In the genomic region with DNA sequence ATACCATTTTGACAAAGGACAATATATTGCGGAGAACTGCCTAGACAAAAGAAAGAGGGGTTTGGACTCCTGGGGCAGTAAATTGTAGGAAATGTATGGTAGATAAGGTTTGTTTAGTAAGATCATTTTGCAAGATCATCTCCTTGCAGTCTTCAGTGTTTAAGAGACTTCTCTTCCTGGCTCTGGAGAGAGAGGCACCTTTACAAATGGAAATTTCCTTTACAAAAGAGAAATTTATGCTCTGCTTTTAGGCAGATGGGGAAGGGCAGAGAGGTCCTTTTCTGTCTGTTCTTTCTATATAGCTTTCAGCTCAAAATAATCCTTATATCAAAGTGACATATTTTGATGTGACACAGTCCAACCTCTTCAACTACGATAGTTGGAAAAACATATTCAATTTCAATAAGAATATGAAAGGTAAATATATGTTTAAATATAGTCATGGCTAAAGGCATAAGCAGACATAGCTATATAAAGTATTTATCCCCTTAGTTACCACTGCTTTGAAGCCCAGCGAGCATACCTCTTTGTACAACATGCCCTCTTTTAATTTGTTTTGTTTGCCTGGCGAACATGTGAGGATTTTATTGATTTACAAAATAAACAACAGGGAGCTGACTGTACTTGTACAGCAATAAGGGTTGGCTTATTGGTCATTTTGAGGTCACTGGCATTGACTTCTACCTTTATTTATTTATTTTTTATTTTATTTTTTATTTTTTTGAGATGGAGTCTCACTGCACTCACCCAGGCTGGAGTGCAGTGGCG, we compare ENCODE assay signal across 32 cellular contexts.
DNase-seq lines count a peak whose midpoint lies in the region; ATAC-seq, FAIRE-seq and TF ChIP-seq lines count a peak whose summit lies in the region.
"Had no signal": no experiment of that assay in that cellular context is flagged by ENCODE, and none has a peak within 500 bp of the region (broad histone marks: within the 10 kb centered on the region; RNA-seq: fewer than 3 reads in every experiment).

No MANE protein-coding gene starts in this region.

- dilution Hi-C loops in mammary epithelial cell (cut with HindIII; ENCODE audit: low sequenced_read_pairs), result no loop called here

- no peaks in the 10 kb centered on the region for H4K20me1 ChIP-seq in PC-3 (ENCODE audit: low read length)
- H4K20me1 ChIP-seq in mammary epithelial cell (ENCODE audit: insufficient read depth, low read length), result no peaks in the 10 kb centered on the region

- no peak overlapping the region for H3K9ac ChIP-seq in PC-3 (ENCODE audit: low read length)
- H3K9ac ChIP-seq in mammary epithelial cell (ENCODE audit: insufficient read depth, low read length), result no peak overlapping the region

- peak; percentile 83 for ATAC-seq in PC-3
- ATAC-seq in activated T-cell treated with anti-CD3 and anti-CD28 coated beads, Interleukin-2, amount 50 U/mL, for 72 hours (replicated peaks in 1 of 2), result no peak
- no peak for ATAC-seq in left lung
- ATAC-seq: activated CD8-positive, alpha-beta memory T cell treated with anti-CD3 and anti-CD28 coated beads, Interleukin-2, amount 10 ng/mL, durations not matched to agents 7 days and 5 days; stimulated activated naive B cell treated with anti-CD40 and anti-IgM and Interleukin-4, amounts not matched to agents 10 μg/mL and 1 μg/mL and 100 μg/mL, for 72 hours had no signal

- no peaks in the 10 kb centered on the region for H3K9me3 ChIP-seq in PC-3 (ENCODE audit: low read length)
- H3K9me3 ChIP-seq in left lung, result no peaks in the 10 kb centered on the region
- H3K9me3 ChIP-seq in mammary epithelial cell (replicated peaks; ENCODE audit: insufficient read depth, low read length), result no peaks in the 10 kb centered on the region
- H3K9me3 ChIP-seq: colonic mucosa, Peyer's patch had no signal

- H2AFZ ChIP-seq in PC-3 (ENCODE audit: low read length), result no peak overlapping the region
- H2AFZ ChIP-seq in mammary epithelial cell (ENCODE audit: low read depth, low read length), result no peak overlapping the region

- no peaks in the 10 kb centered on the region for H3K27me3 Mint-ChIP-seq in type B pancreatic cell
- H3K27me3 Mint-ChIP-seq in activated T-cell treated with anti-CD3 and anti-CD28 coated beads, Interleukin-2, amount 50 U/mL, for 72 hours (ENCODE audit: low read depth), result no peaks in the 10 kb centered on the region
- H3K27me3 Mint-ChIP-seq: activated naive CD4-positive, alpha-beta T cell treated with anti-CD3 and anti-CD28 coated beads, Interleukin-2, amount 50 U/mL, for 24 hours; CD4-positive, alpha-beta memory T cell; stimulated activated naive B cell treated with anti-CD40 and anti-IgM and Interleukin-4, amounts not matched to agents 10 μg/mL and 1 μg/mL and 100 μg/mL, for 72 hours had no signal

- peak; percentile 11 for DNase-seq in NCI-H345 (lab: John Stamatoyannopoulos, UW)
- no peak for DNase-seq in NCI-H345 treated with DMSO at 0.1 percent for 48 hours (lab: John Stamatoyannopoulos, UW; ENCODE audit: unreplicated experiment)
- no peak for DNase-seq in PC-3
- no peak for DNase-seq in type B pancreatic cell (ENCODE audit: extremely low spot score, unreplicated experiment)
- DNase-seq in activated T-cell treated with anti-CD3 and anti-CD28 coated beads, Interleukin-2, amount 50 U/mL, for 72 hours, result no peak
- DNase-seq in left lung, result no peak
- no peak for DNase-seq in mammary epithelial cell
- DNase-seq: activated B cell treated with CpG ODN at 0.5 μM for 24 hours; activated CD4-positive, alpha-beta T cell treated with anti-CD3 and anti-CD28 coated beads, Interleukin-2, amount 50 U/mL, for 1 hour; activated CD8-positive, alpha-beta memory T cell treated with anti-CD3 and anti-CD28 coated beads, Interleukin-2, amount 10 ng/mL, durations not matched to agents 7 days and 5 days; AML-193; amygdala; CD4-positive, alpha-beta memory T cell; colonic mucosa; effector CD8-positive, alpha-beta T cell; erythroblast; glutamatergic neuron; mesenchymal stem cell; NCI-H1436; NCI-H526; Peyer's patch; SHP77 treated with DMSO at 0.1 percent for 48 hours; stimulated activated CD4-positive, alpha-beta T cell treated with anti-CD3 and anti-CD28 coated beads, Interleukin-15, amount 100 ng/mL, for 24 hours; stimulated activated naive B cell treated with anti-CD40 and anti-IgM and Interleukin-4, amounts not matched to agents 10 μg/mL and 1 μg/mL and 100 μg/mL, for 72 hours; SW 1271; T-helper 9 cell had no signal

- POLR2A ChIA-PET in PC-3 (lab: Charles Lee; ENCODE audit: unreplicated experiment), result no interaction called here

- H3K4me3 ChIP-seq in PC-3 (ENCODE audit: low read length), result no peak overlapping the region
- H3K4me3 ChIP-seq in left lung, result no peak overlapping the region
- H3K4me3 ChIP-seq in mammary epithelial cell (replicated peaks in 1 of 3; ENCODE audit: insufficient read depth in 1 of 3, low read depth in 2 of 3, low read length in 3 of 3), result no peak overlapping the region
- H3K4me3 ChIP-seq: cardiac muscle cell, colonic mucosa, Peyer's patch had no signal

- H3K9me2 ChIP-seq in PC-3 (replicated peaks; ENCODE audit: low read length), result no peaks in the 10 kb centered on the region

- H3K27me3 ChIP-seq in PC-3 (ENCODE audit: low read length) (no peaks in the 10 kb centered on the region), left lung (no peaks in the 10 kb centered on the region), mammary epithelial cell (ENCODE audit: insufficient read depth, low read length) (no peaks in the 10 kb centered on the region)
- H3K27me3 ChIP-seq: cardiac muscle cell, colonic mucosa, Peyer's patch had no signal

- in situ Hi-C loops in mammary epithelial cell (cut with MboI; ENCODE audit: low sequenced_read_pairs in 2 of 2), result no loop called here

- H3K4me2 ChIP-seq in PC-3 (ENCODE audit: low read length) (no peak overlapping the region), mammary epithelial cell (ENCODE audit: insufficient read depth, low read depth, low read length) (no peak overlapping the region)

- WGBS in mammary epithelial cell (ENCODE audit: low coverage, missing lambda C conversion rate), result 96% methylated on average over 4 of the region's 5 CpGs

- H3K36me3 ChIP-seq in PC-3 (ENCODE audit: low read depth, low read length) (no peaks in the 10 kb centered on the region; the same call in 1 of the 2 replicates), left lung (no peaks in the 10 kb centered on the region), mammary epithelial cell (ENCODE audit: insufficient read depth, low read length) (no peaks in the 10 kb centered on the region)
- H3K36me3 ChIP-seq: cardiac muscle cell, colonic mucosa, Peyer's patch had no signal

- peaks cover 26% of the 10 kb centered on the region for H3K36me3 Mint-ChIP-seq in type B pancreatic cell
- H3K36me3 Mint-ChIP-seq in activated T-cell treated with anti-CD3 and anti-CD28 coated beads, Interleukin-2, amount 50 U/mL, for 72 hours (ENCODE audit: insufficient read depth in 2 of 2), result no peaks in the 10 kb centered on the region
- H3K36me3 Mint-ChIP-seq: activated CD8-positive, alpha-beta memory T cell treated with anti-CD3 and anti-CD28 coated beads, Interleukin-2, amount 10 ng/mL, durations not matched to agents 7 days and 5 days; stimulated activated naive B cell treated with anti-CD40 and anti-IgM and Interleukin-4, amounts not matched to agents 10 μg/mL and 1 μg/mL and 100 μg/mL, for 72 hours had no signal

- peaks cover 8% of the 10 kb centered on the region for H3K9me3 Mint-ChIP-seq in type B pancreatic cell
- no peaks in the 10 kb centered on the region for H3K9me3 Mint-ChIP-seq in activated T-cell treated with anti-CD3 and anti-CD28 coated beads, Interleukin-2, amount 50 U/mL, for 72 hours
- H3K9me3 Mint-ChIP-seq: activated B cell treated with CpG ODN at 0.5 μM for 24 hours; activated naive CD4-positive, alpha-beta T cell treated with anti-CD3 and anti-CD28 coated beads, Interleukin-2, amount 50 U/mL, for 24 hours; activated T-helper 1 cell treated with anti-CD3 and anti-CD28 coated beads, Interleukin-12 subunit alpha, Interleukin-12 subunit beta, Interleukin-2, Interleukin-4 antibody, amounts not matched to agents 30 ng/mL and 10 ng/mL and 1 ng/mL, durations not matched to agents 14 hours and 24 hours and 36 hours; stimulated activated naive B cell treated with anti-CD40 and anti-IgM and Interleukin-4, amounts not matched to agents 10 μg/mL and 1 μg/mL and 100 μg/mL, for 72 hours had no signal

- H3K4me3 Mint-ChIP-seq in type B pancreatic cell, result no peak overlapping the region
- H3K4me3 Mint-ChIP-seq in activated T-cell treated with anti-CD3 and anti-CD28 coated beads, Interleukin-2, amount 50 U/mL, for 72 hours, result no peak overlapping the region
- H3K4me3 Mint-ChIP-seq: activated B cell treated with CpG ODN at 0.5 μM for 24 hours; activated CD8-positive, alpha-beta memory T cell treated with anti-CD3 and anti-CD28 coated beads, Interleukin-2, amount 10 ng/mL, durations not matched to agents 7 days and 5 days; activated naive CD4-positive, alpha-beta T cell treated with anti-CD3 and anti-CD28 coated beads, Interleukin-2, amount 50 U/mL, for 24 hours; activated T-helper 1 cell treated with anti-CD3 and anti-CD28 coated beads, Interleukin-12 subunit alpha, Interleukin-12 subunit beta, Interleukin-2, Interleukin-4 antibody, amounts not matched to agents 30 ng/mL and 10 ng/mL and 1 ng/mL, durations not matched to agents 14 hours and 24 hours and 36 hours; stimulated activated naive B cell treated with anti-CD40 and anti-IgM and Interleukin-4, amounts not matched to agents 10 μg/mL and 1 μg/mL and 100 μg/mL, for 72 hours had no signal

- no peaks in the 10 kb centered on the region for H3K79me2 ChIP-seq in PC-3 (ENCODE audit: low read length)
- H3K79me2 ChIP-seq in mammary epithelial cell (ENCODE audit: insufficient read depth, low read length), result no peaks in the 10 kb centered on the region

- no peak for TF ChIP-seq CTCF in PC-3 (conservative IDR thresholded peaks at IDR 0.05; ENCODE audit: low read depth, low read length)
- no peak for TF ChIP-seq CTCF in type B pancreatic cell (conservative IDR thresholded peaks at IDR 0.05)
- no peak for TF ChIP-seq CTCF in left lung (IDR thresholded peaks at IDR 0.05)
- TF ChIP-seq CTCF in mammary epithelial cell (conservative IDR thresholded peaks at IDR 0.05 in 1 of 2, IDR thresholded peaks at IDR 0.05 in 1 of 2; ENCODE audit: extremely low read depth in 1 of 2, insufficient read depth in 1 of 2, low read depth in 1 of 2, low read length in 2 of 2), result no peak

- H3K4me1 Mint-ChIP-seq in type B pancreatic cell (ENCODE audit: unreplicated experiment), result peaks cover 39% of the 10 kb centered on the region
- no peaks in the 10 kb centered on the region for H3K4me1 Mint-ChIP-seq in activated T-cell treated with anti-CD3 and anti-CD28 coated beads, Interleukin-2, amount 50 U/mL, for 72 hours (ENCODE audit: low read depth)
- H3K4me1 Mint-ChIP-seq: activated B cell treated with CpG ODN at 0.5 μM for 24 hours had no signal

- CTCF ChIA-PET in PC-3 (lab: Charles Lee) (interaction anchor here (0.7 kb wide), 1 partner anchor 415 kb away, joined by 3 read pairs; no protein-coding TSS in a partner anchor), mammary epithelial cell (lab: Charles Lee; ENCODE audit: low non-redundant PET) (no interaction called here)

- H3K4me1 ChIP-seq in PC-3 (ENCODE audit: insufficient read depth, low read length), result no peaks in the 10 kb centered on the region
- peaks cover 0 to 9% of the 10 kb centered on the region in 2 donors for H3K4me1 ChIP-seq in left lung
- peaks cover 4% of the 10 kb centered on the region for H3K4me1 ChIP-seq in mammary epithelial cell (ENCODE audit: insufficient read depth, low read length)

- H3F3A ChIP-seq in PC-3 (ENCODE audit: low read length, unreplicated experiment), result no peaks in the 10 kb centered on the region

- intact Hi-C loops in PC-3 (cut with micrococcal nuclease) (no loop called here), left lung (cut with DNase I) (no loop called here), mammary epithelial cell (cut with micrococcal nuclease) (no loop called here)

- no TSS peak for BruUV-seq in PC-3 (replicated peaks; lab: Mats Ljungman, UMichigan)
- BruUV-seq in mammary epithelial cell (replicated peaks; lab: Mats Ljungman, UMichigan), result no TSS peak

- peak overlapping the region; percentile 91 for H3K27ac Mint-ChIP-seq in type B pancreatic cell
- H3K27ac Mint-ChIP-seq in activated T-cell treated with anti-CD3 and anti-CD28 coated beads, Interleukin-2, amount 50 U/mL, for 72 hours, result no peak overlapping the region
- H3K27ac Mint-ChIP-seq: activated B cell treated with CpG ODN at 0.5 μM for 24 hours; activated CD8-positive, alpha-beta memory T cell treated with anti-CD3 and anti-CD28 coated beads, Interleukin-2, amount 10 ng/mL, durations not matched to agents 7 days and 5 days; activated T-helper 1 cell treated with anti-CD3 and anti-CD28 coated beads, Interleukin-12 subunit alpha, Interleukin-12 subunit beta, Interleukin-2, Interleukin-4 antibody, amounts not matched to agents 30 ng/mL and 10 ng/mL and 1 ng/mL, durations not matched to agents 14 hours and 24 hours and 36 hours; stimulated activated naive B cell treated with anti-CD40 and anti-IgM and Interleukin-4, amounts not matched to agents 10 μg/mL and 1 μg/mL and 100 μg/mL, for 72 hours had no signal

- peak; percentile 47 for FAIRE-seq in islet of Langerhans (lab: Jason Lieb, UNC)
- FAIRE-seq: A204.1, H54 had no signal

- H3K27ac ChIP-seq in PC-3 (ENCODE audit: low read length) (no peak overlapping the region), left lung (no peak overlapping the region), mammary epithelial cell (ENCODE audit: insufficient read depth, low read depth, low read length) (no peak overlapping the region)
- H3K27ac ChIP-seq: cardiac muscle cell, Peyer's patch had no signal
